In the genomic region with DNA sequence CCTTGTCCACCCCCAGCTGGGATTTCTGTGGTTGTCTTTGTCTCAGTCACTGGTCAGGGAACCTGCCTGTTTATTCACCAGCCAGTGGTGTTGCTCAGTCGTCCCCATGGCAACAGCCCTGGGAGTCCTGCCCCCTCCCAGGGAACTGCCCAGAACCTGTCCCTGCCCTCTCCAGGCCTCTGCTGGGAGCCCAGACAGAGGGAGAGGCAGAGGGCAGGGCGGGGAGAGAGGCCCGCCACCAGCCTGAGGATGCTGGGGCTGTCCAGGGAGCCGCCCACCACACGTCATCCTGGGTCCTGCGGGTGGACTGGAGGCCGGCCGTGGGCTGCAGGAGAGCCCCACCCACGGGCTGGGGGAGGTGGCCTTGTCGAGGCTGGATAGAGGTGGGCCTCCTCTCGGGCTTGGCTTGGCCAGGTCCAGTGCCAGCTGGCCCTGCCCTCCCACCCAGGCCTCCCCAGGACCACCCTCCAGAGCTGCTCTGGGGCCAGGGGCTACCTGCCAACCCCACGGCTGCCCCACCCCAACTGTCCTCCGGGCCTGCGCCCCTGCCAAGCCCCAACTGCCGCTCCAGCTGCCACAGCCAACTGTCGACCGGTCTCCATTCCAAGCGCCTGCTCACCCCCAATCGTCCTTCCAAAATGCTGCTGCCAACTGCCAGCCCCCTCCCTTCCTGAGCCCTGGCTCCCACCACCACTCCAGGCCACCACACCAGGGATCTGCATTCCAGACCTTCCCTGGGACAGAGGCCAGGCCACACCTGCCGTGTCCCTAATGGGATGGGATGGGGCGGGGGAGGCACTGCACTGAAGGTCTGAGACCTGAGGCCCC, we compare ENCODE assay signal across 9 cellular contexts. TPM values are rescaled to one million over a fixed set of nuclear protein-coding genes. Genes with fewer than 3 reads are reported as not detected.
DNase-seq lines count a peak whose midpoint lies in the region; ATAC-seq and TF ChIP-seq lines count a peak whose summit lies in the region.
"Had no signal": no experiment of that assay in that cellular context is flagged by ENCODE, and none has a peak within 500 bp of the region (broad histone marks: within the 10 kb centered on the region; RNA-seq: fewer than 3 reads in every experiment).

No MANE protein-coding gene starts in this region.

- no peak for TF ChIP-seq POLR2A in adrenal gland (IDR thresholded peaks at IDR 0.05)

- WGBS in adrenal gland, 4 donors: 24 to 53% (median 41%) methylated on average over 5 to 21 of the region's 21 CpGs

- intact Hi-C loops in adrenal gland (cut with DNase I): no loop called here
- intact Hi-C loops in Right ventricle myocardium superior (cut with DNase I): no loop called here
- intact Hi-C loops in posterior vena cava (cut with DNase I): no loop called here
- intact Hi-C loops in activated T-helper 2 cell treated with anti-CD3 and anti-CD28 coated beads, Interferon-gamma antibody, Interleukin-2, Interleukin-4, amounts not matched to agents 10 μg/mL and 5 μg/mL and 100 μg/mL, durations not matched to agents 14 hours and 24 hours and 36 hours (cut with micrococcal nuclease): no loop called here

- H3K4me3 ChIP-seq in adrenal gland: no peak overlapping the region

- no peak for TF ChIP-seq CTCF in adrenal gland (IDR thresholded peaks at IDR 0.05)

- H3K27ac Mint-ChIP-seq in activated T-helper 2 cell treated with anti-CD3 and anti-CD28 coated beads, Interferon-gamma antibody, Interleukin-2, Interleukin-4, amounts not matched to agents 10 μg/mL and 5 μg/mL and 100 μg/mL, durations not matched to agents 14 hours and 24 hours and 36 hours: no peak overlapping the region
- no peak overlapping the region for H3K27ac Mint-ChIP-seq in activated naive CD8-positive, alpha-beta T cell treated with anti-CD3 and anti-CD28 coated beads, Interleukin-2, amount 50 U/mL, for 24 hours

- no peaks in the 10 kb centered on the region for H3K27me3 ChIP-seq in adrenal gland

- peak overlapping the region in 3 of 5 donors; percentile 1 to 93 (median 59) for H3K27ac ChIP-seq in adrenal gland

- peaks cover 10% of the 10 kb centered on the region for H3K27me3 Mint-ChIP-seq in activated T-helper 2 cell treated with anti-CD3 and anti-CD28 coated beads, Interferon-gamma antibody, Interleukin-2, Interleukin-4, amounts not matched to agents 10 μg/mL and 5 μg/mL and 100 μg/mL, durations not matched to agents 14 hours and 24 hours and 36 hours (ENCODE audit: low read depth)
- peaks cover 11% of the 10 kb centered on the region for H3K27me3 Mint-ChIP-seq in activated naive CD8-positive, alpha-beta T cell treated with anti-CD3 and anti-CD28 coated beads, Interleukin-2, amount 50 U/mL, for 24 hours

- no peaks in the 10 kb centered on the region for H3K36me3 ChIP-seq in adrenal gland (replicated peaks in 1 of 2)

- no peaks in the 10 kb centered on the region for H3K4me1 Mint-ChIP-seq in activated T-helper 2 cell treated with anti-CD3 and anti-CD28 coated beads, Interferon-gamma antibody, Interleukin-2, Interleukin-4, amounts not matched to agents 10 μg/mL and 5 μg/mL and 100 μg/mL, durations not matched to agents 14 hours and 24 hours and 36 hours (ENCODE audit: low read depth)
- no peaks in the 10 kb centered on the region for H3K4me1 Mint-ChIP-seq in activated naive CD8-positive, alpha-beta T cell treated with anti-CD3 and anti-CD28 coated beads, Interleukin-2, amount 50 U/mL, for 24 hours

- H3K4me1 ChIP-seq in adrenal gland (replicated peaks in 1 of 2): peaks cover 0 to 16% of the 10 kb centered on the region in 2 donors

- DNase-seq in DMS153 (lab: John Stamatoyannopoulos, UW) (peak; percentile 89), NCI-H146 (lab: John Stamatoyannopoulos, UW) (peak; percentile 88), adrenal gland (peak; percentile 90 to 98 (median 95)), Right ventricle myocardium superior (peak; percentile 93), posterior vena cava (ENCODE audit: low spot score) (peak; percentile 96)
- no peak for DNase-seq in activated T-helper 2 cell treated with anti-CD3 and anti-CD28 coated beads, Interferon-gamma antibody, Interleukin-2, Interleukin-4, amounts not matched to agents 10 μg/mL and 5 μg/mL and 100 μg/mL, durations not matched to agents 14 hours and 24 hours and 36 hours (ENCODE audit: low spot score)
- DNase-seq in activated naive CD8-positive, alpha-beta T cell treated with anti-CD3 and anti-CD28 coated beads, Interleukin-2, amount 50 U/mL, for 24 hours: no peak

- no peaks in the 10 kb centered on the region for H3K36me3 Mint-ChIP-seq in activated T-helper 2 cell treated with anti-CD3 and anti-CD28 coated beads, Interferon-gamma antibody, Interleukin-2, Interleukin-4, amounts not matched to agents 10 μg/mL and 5 μg/mL and 100 μg/mL, durations not matched to agents 14 hours and 24 hours and 36 hours (ENCODE audit: low read depth)
- no peaks in the 10 kb centered on the region for H3K36me3 Mint-ChIP-seq in activated naive CD8-positive, alpha-beta T cell treated with anti-CD3 and anti-CD28 coated beads, Interleukin-2, amount 50 U/mL, for 24 hours (ENCODE audit: low read depth)

- no peaks in the 10 kb centered on the region for H3K9me3 Mint-ChIP-seq in activated T-helper 2 cell treated with anti-CD3 and anti-CD28 coated beads, Interferon-gamma antibody, Interleukin-2, Interleukin-4, amounts not matched to agents 10 μg/mL and 5 μg/mL and 100 μg/mL, durations not matched to agents 14 hours and 24 hours and 36 hours
- no peaks in the 10 kb centered on the region for H3K9me3 Mint-ChIP-seq in activated naive CD8-positive, alpha-beta T cell treated with anti-CD3 and anti-CD28 coated beads, Interleukin-2, amount 50 U/mL, for 24 hours

- no peak overlapping the region for H3K4me3 Mint-ChIP-seq in activated T-helper 2 cell treated with anti-CD3 and anti-CD28 coated beads, Interferon-gamma antibody, Interleukin-2, Interleukin-4, amounts not matched to agents 10 μg/mL and 5 μg/mL and 100 μg/mL, durations not matched to agents 14 hours and 24 hours and 36 hours (ENCODE audit: low read depth)
- H3K4me3 Mint-ChIP-seq in activated naive CD8-positive, alpha-beta T cell treated with anti-CD3 and anti-CD28 coated beads, Interleukin-2, amount 50 U/mL, for 24 hours: no peak overlapping the region

- no peaks in the 10 kb centered on the region for H3K9me3 ChIP-seq in adrenal gland (replicated peaks in 1 of 3)

- ATAC-seq in Right ventricle myocardium superior (ENCODE audit: poor library complexity) (peak; percentile 81), GM19467 (IDR thresholded peaks at IDR 0.05; ENCODE audit: unreplicated experiment) (no peak)
- no peak for ATAC-seq in activated naive CD8-positive, alpha-beta T cell treated with anti-CD3 and anti-CD28 coated beads, Interleukin-2, amount 50 U/mL, for 24 hours

RNA-seq across cellular contexts. Expression of a gene that starts 4.2 kb away (rescaled TPM):
- total RNA-seq in adrenal gland: 10 to 100 TPM in 5 of 8 donors, 1 to 10 TPM in 3; 7.7 to 22.4 (median 13.8) TPM
- 10 to 100 TPM in 1 of 3 donors, 1 to 10 TPM in 1, under 1 TPM in 1; 0.77 to 11.3 (median 5.4) TPM for polyA plus RNA-seq in adrenal gland
- total RNA-seq in Right ventricle myocardium superior: 13.5 TPM
- total RNA-seq in posterior vena cava: 10 to 100 TPM in 1 of 2 donors, 1 to 10 TPM in 1; 6.8 to 11.9 TPM
- 1.1 and 1.9 TPM in 2 replicates for total RNA-seq in activated T-helper 2 cell treated with anti-CD3 and anti-CD28 coated beads, Interferon-gamma antibody, Interleukin-2, Interleukin-4, amounts not matched to agents 10 μg/mL and 5 μg/mL and 100 μg/mL, durations not matched to agents 14 hours and 24 hours and 36 hours

RNA-seq across cellular contexts. Expression of a gene that starts 26.1 kb away (rescaled TPM):
- total RNA-seq in adrenal gland (not detected), Right ventricle myocardium superior (not detected), posterior vena cava (not detected)
- polyA plus RNA-seq in adrenal gland: 1 to 10 TPM in 1 of 3 donors, under 1 TPM in 1, not detected in 1; 0.54 to 1.2 TPM
- total RNA-seq in activated T-helper 2 cell treated with anti-CD3 and anti-CD28 coated beads, Interferon-gamma antibody, Interleukin-2, Interleukin-4, amounts not matched to agents 10 μg/mL and 5 μg/mL and 100 μg/mL, durations not matched to agents 14 hours and 24 hours and 36 hours: 0.16 TPM in 1 of 2 replicates, not detected in the other
- total RNA-seq: mononuclear cell had no signal

RNA-seq across cellular contexts. Expression of a gene that starts 29.8 kb away (rescaled TPM):
- total RNA-seq in adrenal gland: 100 to 1,000 TPM in 6 of 8 donors, 10 to 100 TPM in 2; 88.1 to 125 (median 113) TPM
- polyA plus RNA-seq in adrenal gland: 100 to 1,000 TPM in 2 of 3 donors, 10 to 100 TPM in 1; 92.2 to 114 (median 110) TPM
- total RNA-seq in Right ventricle myocardium superior: 69.0 TPM
- 100 to 1,000 TPM; 113 to 132 TPM for total RNA-seq in posterior vena cava
- 62.5 and 66.7 TPM in 2 replicates for total RNA-seq in activated T-helper 2 cell treated with anti-CD3 and anti-CD28 coated beads, Interferon-gamma antibody, Interleukin-2, Interleukin-4, amounts not matched to agents 10 μg/mL and 5 μg/mL and 100 μg/mL, durations not matched to agents 14 hours and 24 hours and 36 hours

RNA-seq across cellular contexts. Expression of a gene that starts 59.7 kb away (rescaled TPM):
- total RNA-seq in adrenal gland: 10 to 100 TPM; 53.8 to 78.0 (median 64.8) TPM
- polyA plus RNA-seq in adrenal gland: 10 to 100 TPM; 26.5 to 31.7 (median 29.7) TPM
- 42.3 TPM for total RNA-seq in Right ventricle myocardium superior
- total RNA-seq in posterior vena cava: 10 to 100 TPM; 31.1 to 31.7 TPM
- total RNA-seq in activated T-helper 2 cell treated with anti-CD3 and anti-CD28 coated beads, Interferon-gamma antibody, Interleukin-2, Interleukin-4, amounts not matched to agents 10 μg/mL and 5 μg/mL and 100 μg/mL, durations not matched to agents 14 hours and 24 hours and 36 hours: 38.1 and 40.0 TPM in 2 replicates

Comparison
In these comparisons a context has a peak if more than half of its experiments do, and no peak if none do; other contexts are left out.
1. DNase-seq: peak in DMS153 (single experiment), NCI-H146 (single experiment), adrenal gland (7 of 7), Right ventricle myocardium superior (single experiment) and posterior vena cava (single experiment); none in activated T-helper 2 cell treated with anti-CD3 and anti-CD28 coated beads, Interferon-gamma antibody, Interleukin-2, Interleukin-4, amounts not matched to agents 10 μg/mL and 5 μg/mL and 100 μg/mL, durations not matched to agents 14 hours and 24 hours and 36 hours (single experiment) and activated naive CD8-positive, alpha-beta T cell treated with anti-CD3 and anti-CD28 coated beads, Interleukin-2, amount 50 U/mL, for 24 hours (single experiment).